In genomic region chr14:75484711-75485429, GRCh38 we compare ENCODE assay signal across 26 cellular contexts. TPM values are rescaled to one million over a fixed set of nuclear protein-coding genes. Genes with fewer than 3 reads are reported as not detected.
"Had no signal": no experiment of that assay in that cellular context is flagged by ENCODE, and none has a peak within 500 bp of the region (broad histone marks: within the 10 kb centered on the region; RNA-seq: fewer than 3 reads in every experiment).

No MANE protein-coding gene starts in this region.

- H3K4me1 ChIP-seq: lower lobe of right lung, vagina had no signal

- H3K27me3 ChIP-seq: body of pancreas, gastrocnemius medialis, testis, vagina had no signal

- ATAC-seq: activated CD4-positive, alpha-beta T cell treated with anti-CD3 and anti-CD28 coated beads for 36 hours; body of pancreas; esophagus mucosa; left colon; lower lobe of right lung had no signal

- H3K9me3 ChIP-seq: body of pancreas, gastrocnemius medialis, lower lobe of right lung, testis, vagina had no signal

- H3K27me3 Mint-ChIP-seq: activated CD4-positive, alpha-beta T cell treated with anti-CD3 and anti-CD28 coated beads for 36 hours; activated naive CD4-positive, alpha-beta T cell treated with anti-CD3 and anti-CD28 coated beads, Interleukin-2, amount 50 U/mL, for 24 hours had no signal

- H3K4me3 ChIP-seq: body of pancreas, gastrocnemius medialis, lower lobe of right lung, testis, vagina had no signal

- H3K27ac ChIP-seq: body of pancreas, gastrocnemius medialis, lower lobe of right lung, testis, vagina had no signal

- H3K9me3 Mint-ChIP-seq: activated naive CD4-positive, alpha-beta T cell treated with anti-CD3 and anti-CD28 coated beads, Interleukin-2, amount 50 U/mL, for 24 hours; naive B cell; type B pancreatic cell had no signal

- FAIRE-seq: islet of Langerhans had no signal

- H3K4me3 Mint-ChIP-seq: activated CD4-positive, alpha-beta T cell treated with anti-CD3 and anti-CD28 coated beads for 36 hours; activated naive CD4-positive, alpha-beta T cell treated with anti-CD3 and anti-CD28 coated beads, Interleukin-2, amount 50 U/mL, for 24 hours; naive B cell; type B pancreatic cell had no signal

- H3K36me3 Mint-ChIP-seq: activated naive CD4-positive, alpha-beta T cell treated with anti-CD3 and anti-CD28 coated beads, Interleukin-2, amount 50 U/mL, for 24 hours; naive B cell; type B pancreatic cell had no signal

- H3K36me3 ChIP-seq: gastrocnemius medialis, lower lobe of right lung, vagina had no signal

- H3K27ac Mint-ChIP-seq: activated CD4-positive, alpha-beta T cell treated with anti-CD3 and anti-CD28 coated beads for 36 hours; activated naive CD4-positive, alpha-beta T cell treated with anti-CD3 and anti-CD28 coated beads, Interleukin-2, amount 50 U/mL, for 24 hours; type B pancreatic cell had no signal

- DNase-seq: activated CD4-positive, alpha-beta T cell treated with anti-CD3 and anti-CD28 coated beads for 36 hours; activated CD4-positive, alpha-beta T cell treated with anti-CD3 and anti-CD28 coated beads, Interleukin-2, amount 50 U/mL, for 4 hours; activated gamma-delta T cell treated with Interleukin-2 at 50 U/mL for 16 hours; activated T-cell treated with anti-CD3 and anti-CD28 coated beads for 4 hours; anterior cingulate cortex; caudate nucleus; effector memory CD4-positive, alpha-beta T cell; gastrocnemius medialis; left colon; lower lobe of right lung; naive B cell; occipital lobe; posterior cingulate gyrus; retina; stimulated activated CD4-positive, alpha-beta T cell treated with anti-CD3 and anti-CD28 coated beads, Interleukin-2, amount 100 ng/mL, for 48 hours; stimulated activated CD8-positive, alpha-beta memory T cell treated with anti-CD3 and anti-CD28 coated beads, Interleukin-4, amount 100 ng/mL, for 48 hours; stimulated activated naive CD4-positive, alpha-beta T cell; T-helper 9 cell; testis had no signal

RNA-seq across cellular contexts. Expression of gene BATF, which starts 37.4 kb away (rescaled TPM):
- total RNA-seq: body of pancreas had no signal
- polyA plus RNA-seq: neural cell had no signal
